21 cellular contexts compared by ENCODE assay signal in the genomic region with DNA sequence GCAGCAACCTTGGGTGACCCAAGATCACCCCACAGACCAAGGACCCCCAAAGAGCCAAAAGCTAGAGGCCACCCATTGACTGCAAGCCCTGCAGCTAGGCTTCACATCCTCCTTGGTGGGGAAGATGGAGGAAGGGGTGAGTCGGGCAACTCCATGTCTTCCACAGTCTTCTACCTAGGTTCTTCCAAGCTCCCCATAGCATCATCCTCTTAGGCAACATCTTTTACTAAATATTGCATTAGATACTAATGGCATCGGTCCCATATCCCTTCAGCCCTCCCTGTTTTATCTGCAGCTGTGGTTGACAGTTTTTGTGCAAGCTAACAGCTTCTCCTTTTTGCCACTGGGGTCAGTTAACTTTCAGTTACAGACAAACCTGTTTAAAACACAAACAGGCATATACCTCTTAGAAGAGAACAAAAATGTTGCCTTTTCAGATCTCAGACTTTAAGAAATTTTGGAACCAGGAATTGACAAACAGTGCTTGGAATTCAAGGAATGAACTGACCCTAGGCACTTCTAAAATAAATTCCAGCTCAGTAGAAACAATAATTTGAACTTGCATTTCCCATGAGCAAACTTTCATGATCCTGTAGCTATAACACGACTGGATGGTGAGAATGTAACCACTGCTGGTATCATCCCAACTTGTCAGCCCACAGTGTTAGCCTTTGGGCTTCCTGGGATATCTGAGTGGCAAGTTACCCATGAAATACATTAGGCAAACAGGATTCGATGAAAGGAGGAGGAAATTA. TPM values are rescaled to one million over a fixed set of nuclear protein-coding genes. Genes with fewer than 3 reads are reported as not detected.
DNase-seq lines count a peak whose midpoint lies in the region; ATAC-seq and TF ChIP-seq lines count a peak whose summit lies in the region.
"Had no signal": no experiment of that assay in that cellular context is flagged by ENCODE, and none has a peak within 500 bp of the region (broad histone marks: within the 10 kb centered on the region; RNA-seq: fewer than 3 reads in every experiment).

No MANE protein-coding gene starts in this region.

- H3K27ac ChIP-seq in BLaER1 treated with 17β-estradiol and CSF1 and Interleukin-3, amounts not matched to agents 10 nM and 100 nM = peak overlapping the region; percentile 16 to 92 (median 79); a peak in 20 of 22 replicates
- H3K27ac ChIP-seq in SJSA1 = peak overlapping the region; percentile 90
- H3K27ac ChIP-seq in coronary artery = no peak overlapping the region
- H3K27ac ChIP-seq: neural progenitor cell, sigmoid colon had no signal

- TF ChIP-seq CTCF in coronary artery (IDR thresholded peaks at IDR 0.05) = no peak

- intact Hi-C loops in sciatic nerve (cut with DNase I) = no loop called here

- no peaks in the 10 kb centered on the region for H3K27me3 ChIP-seq in BLaER1 treated with 17β-estradiol and CSF1 and Interleukin-3, amounts not matched to agents 10 nM and 100 nM
- no peaks in the 10 kb centered on the region for H3K27me3 ChIP-seq in SJSA1 (replicated peaks)
- H3K27me3 ChIP-seq: neural progenitor cell, sigmoid colon had no signal

- peaks cover 0 to 5% (median 0%) of the 10 kb centered on the region in 11 experiments; a peak in 5 of 22 replicates for H3K9me3 ChIP-seq in BLaER1 treated with 17β-estradiol and CSF1 and Interleukin-3, amounts not matched to agents 10 nM and 100 nM (replicated peaks in 1 of 11)
- H3K9me3 ChIP-seq in SJSA1 (replicated peaks) = no peaks in the 10 kb centered on the region
- H3K9me3 ChIP-seq: sigmoid colon had no signal

- no peak overlapping the region for H3K4me3 ChIP-seq in BLaER1 treated with 17β-estradiol and CSF1 and Interleukin-3, amounts not matched to agents 10 nM and 100 nM
- no peak overlapping the region for H3K4me3 ChIP-seq in SJSA1
- no peak overlapping the region for H3K4me3 ChIP-seq in coronary artery
- H3K4me3 ChIP-seq: neural progenitor cell, sigmoid colon had no signal

- no peak for ATAC-seq in sciatic nerve
- ATAC-seq: activated T-cell treated with anti-CD3 and anti-CD28 coated beads, Interleukin-2, amount 50 U/mL, for 4 hours had no signal

- peak overlapping the region in 10 of 11 experiments; percentile 11 to 75 (median 62); a peak in 20 of 22 replicates for H3K4me2 ChIP-seq in BLaER1 treated with 17β-estradiol and CSF1 and Interleukin-3, amounts not matched to agents 10 nM and 100 nM
- H3K4me2 ChIP-seq: neural progenitor cell had no signal

- no peaks in the 10 kb centered on the region for H4K20me1 ChIP-seq in BLaER1 treated with 17β-estradiol and CSF1 and Interleukin-3, amounts not matched to agents 10 nM and 100 nM

- H3K36me3 ChIP-seq in BLaER1 treated with 17β-estradiol and CSF1 and Interleukin-3, amounts not matched to agents 10 nM and 100 nM = no peaks in the 10 kb centered on the region
- no peaks in the 10 kb centered on the region for H3K36me3 ChIP-seq in SJSA1
- H3K36me3 ChIP-seq: neural progenitor cell, sigmoid colon had no signal

- DNase-seq in KG1 (lab: John Stamatoyannopoulos, UW) = peak; percentile 33
- peak in 1 of 2 experiments; percentile 59 for DNase-seq in SJSA1 (ENCODE audit: low read depth in 1 of 2, low spot score in 2 of 2)
- peak; percentile 10 for DNase-seq in iris pigment epithelial cell (ENCODE audit: low read depth)
- DNase-seq in coronary artery (ENCODE audit: low spot score) = no peak
- DNase-seq in NCI-H1694 treated with DMSO at 0.1 percent for 48 hours (lab: John Stamatoyannopoulos, UW) = no peak
- no peak for DNase-seq in sciatic nerve (ENCODE audit: low spot score)
- DNase-seq in SHP77 (lab: John Stamatoyannopoulos, UW) = no peak
- DNase-seq: activated CD4-positive, alpha-beta T cell treated with anti-CD3 and anti-CD28 coated beads, Interleukin-2, amount 10 ng/mL, durations not matched to agents 7 days and 5 days; activated T-cell treated with anti-CD3 and anti-CD28 coated beads, Interleukin-2, amount 50 U/mL, for 4 hours; DMS53; foreskin melanocyte; NCI-H1105 treated with DMSO at 0.1 percent for 48 hours; NCI-H510A treated with DMSO at 0.1 percent for 48 hours; sigmoid colon; stimulated activated CD4-positive, alpha-beta T cell treated with anti-CD3 and anti-CD28 coated beads, Interleukin-4, amount 100 ng/mL, for 24 hours; T-helper 9 cell had no signal

- H3K9ac ChIP-seq in BLaER1 treated with 17β-estradiol and CSF1 and Interleukin-3, amounts not matched to agents 10 nM and 100 nM = peak overlapping the region in 9 of 11 experiments; percentile 32 to 77 (median 67); a peak in 15 of 22 replicates
- H3K9ac ChIP-seq: neural progenitor cell had no signal

- peaks cover 5 to 80% (median 63%) of the 10 kb centered on the region in 10 experiments; a peak in 19 of 20 replicates for H3K4me1 ChIP-seq in BLaER1 treated with 17β-estradiol and CSF1 and Interleukin-3, amounts not matched to agents 10 nM and 100 nM
- H3K4me1 ChIP-seq in SJSA1 (replicated peaks) = peaks cover 30% of the 10 kb centered on the region
- H3K4me1 ChIP-seq: neural progenitor cell, sigmoid colon had no signal

RNA-seq across cellular contexts. Expression of gene MSMB, which starts 33.9 kb away (rescaled TPM):
- total RNA-seq in SJSA1 (2014; rRNA removed; shearing (Covaris generic)) = not detected in 2 replicates
- total RNA-seq in sciatic nerve = not detected
- total RNA-seq: activated CD4-positive, alpha-beta T cell treated with anti-CD3 and anti-CD28 coated beads, Interleukin-2, amount 10 ng/mL, durations not matched to agents 7 days and 5 days; activated T-cell treated with anti-CD3 and anti-CD28 coated beads, Interleukin-2, amount 50 U/mL, for 4 hours; cardiac septum; HT1080; sigmoid colon; ureter had no signal

RNA-seq across cellular contexts. Expression of gene NCOA4, which starts 49.6 kb away (rescaled TPM):
- 236 and 245 TPM in 2 replicates for total RNA-seq in SJSA1 (2014; rRNA removed; shearing (Covaris generic))
- total RNA-seq in sciatic nerve = 146 TPM

Comparison
In these comparisons a context has a peak if more than half of its experiments do, and no peak if none do; other contexts are left out.
1. H3K27ac ChIP-seq: peak in BLaER1 treated with 17β-estradiol and CSF1 and Interleukin-3, amounts not matched to agents 10 nM and 100 nM (11 of 11) and SJSA1 (single experiment); none in coronary artery (0 of 2).
2. DNase-seq: peak in KG1 (single experiment) and iris pigment epithelial cell (single experiment); none in coronary artery (single experiment), NCI-H1694 treated with DMSO at 0.1 percent for 48 hours (single experiment), sciatic nerve (single experiment) and SHP77 (0 of 2).